ENCODE assay signal across 26 cellular contexts in genomic region chr12:60724984-60725383, GRCh38.
"Had no signal": no experiment of that assay in that cellular context is flagged by ENCODE, and none has a peak within 500 bp of the region (broad histone marks: within the 10 kb centered on the region; RNA-seq: fewer than 3 reads in every experiment).

No MANE protein-coding gene starts in this region.

- H3K27ac ChIP-seq: ascending aorta, cardiac muscle cell, VCaP had no signal

- H3K9me3 ChIP-seq: ascending aorta had no signal

- H3K36me3 ChIP-seq: ascending aorta, cardiac muscle cell had no signal

- H3K4me1 ChIP-seq: ascending aorta had no signal

- H3K27me3 ChIP-seq: ascending aorta, cardiac muscle cell had no signal

- H3K4me3 ChIP-seq: ascending aorta, cardiac muscle cell had no signal

- DNase-seq: activated B cell treated with CpG ODN at 0.5 μM for 24 hours; activated CD4-positive, alpha-beta memory T cell treated with anti-CD3 and anti-CD28 coated beads for 36 hours; activated CD4-positive, alpha-beta T cell treated with anti-CD3 and anti-CD28 coated beads for 4 hours; activated CD4-positive, alpha-beta T cell treated with anti-CD3 and anti-CD28 coated beads, Interleukin-2, amount 10 ng/mL, durations not matched to agents 24 days and 14 days; activated CD4-positive, alpha-beta T cell treated with anti-CD3 and anti-CD28 coated beads, Interleukin-2, amount 50 U/mL, for 1 hour; activated CD4-positive, alpha-beta T cell treated with anti-CD3 and anti-CD28 coated beads, Interleukin-2, amount 50 U/mL, for 4 hours; activated CD4-positive, CD25-positive, alpha-beta regulatory T cell treated with anti-CD3 and anti-CD28 coated beads, Interleukin-2, amount 50 U/mL, for 72 hours; activated CD8-positive, alpha-beta memory T cell treated with anti-CD3 and anti-CD28 coated beads, Interleukin-2, amount 50 U/mL, for 48 hours; activated CD8-positive, alpha-beta T cell treated with anti-CD3 and anti-CD28 coated beads for 36 hours; activated effector memory CD4-positive, alpha-beta T cell treated with Interleukin-2 at 50 U/mL for 16 hours; activated gamma-delta T cell; activated naive CD4-positive, alpha-beta T cell treated with anti-CD3 and anti-CD28 coated beads, Interleukin-2, amount 10 ng/mL, durations not matched to agents 7 days and 5 days; activated naive CD4-positive, alpha-beta T cell treated with Interleukin-2 at 50 U/mL for 16 hours; activated naive CD8-positive, alpha-beta T cell treated with anti-CD3 and anti-CD28 coated beads, Interleukin-2, amount 10 ng/mL, durations not matched to agents 7 days and 5 days; activated naive CD8-positive, alpha-beta T cell treated with anti-CD3 and anti-CD28 coated beads, Interleukin-2, amount 50 U/mL, for 24 hours; activated T-cell treated with anti-CD3 and anti-CD28 coated beads, Interleukin-2, amount 50 U/mL, for 24 hours; activated T-cell treated with anti-CD3 and anti-CD28 coated beads, Interleukin-2, amount 50 U/mL, for 48 hours; amygdala; anterior cingulate cortex; caudate nucleus; cerebellar nuclear complex; T-helper 2 cell; T-helper 9 cell had no signal

- ATAC-seq: activated CD8-positive, alpha-beta T cell treated with anti-CD3 and anti-CD28 coated beads for 36 hours; activated naive CD8-positive, alpha-beta T cell treated with anti-CD3 and anti-CD28 coated beads, Interleukin-2, amount 50 U/mL, for 24 hours had no signal
